14 cellular contexts compared by ENCODE assay signal in the genomic region with DNA sequence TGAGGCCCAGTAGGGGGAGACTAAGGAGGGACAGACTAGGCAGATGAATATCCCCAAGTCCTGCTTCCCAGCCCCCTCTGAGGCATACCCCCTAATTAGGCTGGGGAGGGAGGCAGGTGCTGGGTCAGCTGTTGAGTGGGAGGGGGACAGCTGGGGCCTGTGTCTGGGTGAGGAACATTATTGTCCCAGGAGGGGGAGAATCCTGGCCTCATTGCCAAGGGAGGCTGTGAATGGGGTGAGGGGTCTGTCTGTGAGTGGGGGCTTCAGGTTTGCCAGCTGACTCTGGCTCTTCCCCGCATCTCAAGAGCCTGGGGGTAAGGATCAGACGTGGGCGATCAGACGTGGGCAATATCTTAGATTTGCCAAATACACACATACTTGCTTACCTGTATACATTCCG. TPM values are rescaled to one million over a fixed set of nuclear protein-coding genes. Genes with fewer than 3 reads are reported as not detected.
DNase-seq lines count a peak whose midpoint lies in the region; ATAC-seq and TF ChIP-seq lines count a peak whose summit lies in the region.
"Had no signal": no experiment of that assay in that cellular context is flagged by ENCODE, and none has a peak within 500 bp of the region (broad histone marks: within the 10 kb centered on the region; RNA-seq: fewer than 3 reads in every experiment).

No MANE protein-coding gene starts in this region.

- DNase-seq in AG04449 (ENCODE audit: low read depth, low spot score) (no peak), GM10248 (ENCODE audit: extremely low spot score) (peak; percentile 4), RWPE1 (ENCODE audit: low spot score) (no peak), chondrocyte (ENCODE audit: low spot score) (no peak), UCSD-AML1 (lab: John Stamatoyannopoulos, UW; ENCODE audit: unreplicated experiment) (no peak)
- no peak for DNase-seq in activated naive CD4-positive, alpha-beta T cell treated with anti-CD3 and anti-CD28 coated beads, Interleukin-2, amount 50 U/mL, for 16 hours
- DNase-seq: activated CD8-positive, alpha-beta memory T cell treated with anti-CD3 and anti-CD28 coated beads, Interleukin-2, amount 50 U/mL, for 4 hours; Karpas-422 had no signal

- CTCF ChIA-PET in AG04449 (lab: Yijun Ruan, JAX), result interaction anchor here (0.9 to 8.0 kb wide), 6 partner anchors 10 to 248 kb away, joined by 3 to 76 read pairs (median 3); no protein-coding TSS in a partner anchor
- CTCF ChIA-PET in GM10248 (lab: Yijun Ruan, JAX), result interaction anchor here (1.0 to 5.8 kb wide), 4 partner anchors 11 to 208 kb away, joined by 3 to 36 read pairs (median 6); partner anchors contain the start of gene CLPB
- CTCF ChIA-PET in RWPE1 (lab: Yijun Ruan, JAX), result interaction anchor here (0.6 to 2.2 kb wide), 2 partner anchors 11 to 141 kb away, joined by 3 to 9 read pairs; no protein-coding TSS in a partner anchor

- peaks cover 43% of the 10 kb centered on the region for H3K4me1 Mint-ChIP-seq in chondrocyte (ENCODE audit: low read depth)

- peaks cover 27% of the 10 kb centered on the region for H3K36me3 Mint-ChIP-seq in chondrocyte (ENCODE audit: low read depth)

- no peak for TF ChIP-seq CTCF in AG04449 (IDR thresholded peaks at IDR 0.05; ENCODE audit: insufficient read depth, low read length, missing control alignments)
- TF ChIP-seq CTCF in GM10248 (IDR thresholded peaks at IDR 0.05; ENCODE audit: control extremely low read depth, extremely low read depth, low read depth, missing control alignments), result no peak
- no peak for TF ChIP-seq CTCF in RWPE1 (conservative IDR thresholded peaks at IDR 0.05; ENCODE audit: low read depth)
- TF ChIP-seq CTCF in chondrocyte (IDR thresholded peaks at IDR 0.05), result no peak

- peaks cover 51% of the 10 kb centered on the region for H3K36me3 ChIP-seq in muscle layer of colon (ENCODE audit: insufficient read depth, low read length)

- H3K27ac ChIP-seq in RWPE1 (peak overlapping the region; percentile 98), muscle layer of colon (ENCODE audit: low read depth, low read length) (no peak overlapping the region)
- H3K27ac ChIP-seq: pancreas had no signal

- H3K4me1 ChIP-seq in muscle layer of colon (ENCODE audit: insufficient read depth, low read length), result peaks cover 39% of the 10 kb centered on the region

- no peaks in the 10 kb centered on the region for H3K27me3 Mint-ChIP-seq in chondrocyte (ENCODE audit: low read depth)

- no peak overlapping the region for H3K4me3 Mint-ChIP-seq in chondrocyte (ENCODE audit: unreplicated experiment)

- ATAC-seq in GM19023 (IDR thresholded peaks at IDR 0.05; ENCODE audit: unreplicated experiment), result no peak
- ATAC-seq: pancreas, Right ventricle myocardium inferior had no signal

- no peaks in the 10 kb centered on the region for H3K9me3 Mint-ChIP-seq in chondrocyte (ENCODE audit: low read depth)

- H3K9me3 ChIP-seq in muscle layer of colon (ENCODE audit: low read length), result no peaks in the 10 kb centered on the region
- H3K9me3 ChIP-seq: pancreas had no signal

- H3K9ac ChIP-seq in muscle layer of colon (ENCODE audit: low read length), result peak overlapping the region; percentile 20

- POLR2A ChIA-PET in AG04449 (lab: Yijun Ruan, JAX), result interaction anchor here (0.5 to 2.5 kb wide), 4 partner anchors 9 to 83 kb away, joined by 3 to 16 read pairs (median 4); no protein-coding TSS in a partner anchor
- POLR2A ChIA-PET in GM10248 (lab: Yijun Ruan, JAX), result no interaction called here
- POLR2A ChIA-PET in RWPE1 (lab: Yijun Ruan, JAX; ENCODE audit: low non-redundant PET), result interaction anchor here (0.7 kb wide), 1 partner anchor 240 kb away, joined by 6 read pairs; no protein-coding TSS in a partner anchor

- no peaks in the 10 kb centered on the region for H3K27me3 ChIP-seq in muscle layer of colon (ENCODE audit: control insufficient read depth in 1 of 2, insufficient read depth in 2 of 2, low read length in 2 of 2)
- H3K27me3 ChIP-seq: pancreas had no signal

- peak overlapping the region; percentile 8; the same call in 1 of the 2 replicates for H3K4me3 ChIP-seq in AG04449 (ENCODE audit: low read depth, low read length)
- peak overlapping the region in 1 of 2 donors; percentile 0 for H3K4me3 ChIP-seq in muscle layer of colon (ENCODE audit: low read depth in 1 of 2, low read length in 2 of 2)
- H3K4me3 ChIP-seq: pancreas had no signal

- H3K27ac Mint-ChIP-seq in chondrocyte (ENCODE audit: unreplicated experiment), result no peak overlapping the region

RNA-seq across cellular contexts. Expression of gene INPPL1, which starts 2.1 kb away (rescaled TPM):
- 214 to 226 TPM (median 224 TPM) in 3 replicates for total RNA-seq in chondrocyte

RNA-seq across cellular contexts. Expression of gene FOLR2, which starts 10.1 kb away (rescaled TPM):
- not detected in 3 replicates for total RNA-seq in chondrocyte
- total RNA-seq: NCI-H460 had no signal

RNA-seq across cellular contexts. Expression of gene PHOX2A, which starts 17.3 kb away (rescaled TPM):
- not detected in 3 replicates for total RNA-seq in chondrocyte
- total RNA-seq: aorta, NCI-H460, Right ventricle myocardium inferior had no signal

RNA-seq across cellular contexts. Expression of gene FOLR1, which starts 34.8 kb away (rescaled TPM):
- 0.20 TPM in 1 of 3 replicates, not detected in the others for total RNA-seq in chondrocyte
- total RNA-seq: aorta, NCI-H460 had no signal
